Comparison of ENCODE assay signal across 10 cellular contexts in genomic region chr11:116192509-116193206, GRCh38.
A peak's percentile ranks its signal among the peaks of the same experiment; 100 is the strongest.
DNase-seq lines count a peak whose midpoint lies in the region; ATAC-seq, FAIRE-seq and TF ChIP-seq lines count a peak whose summit lies in the region.
"Had no signal": no experiment of that assay in that cellular context is flagged by ENCODE, and none has a peak within 500 bp of the region (broad histone marks: within the 10 kb centered on the region; RNA-seq: fewer than 3 reads in every experiment).

No MANE protein-coding gene starts in this region.

- peaks cover 50% of the 10 kb centered on the region for H3K27me3 Mint-ChIP-seq in H9 (ENCODE audit: low read depth)
- peaks cover 11 to 33% of the 10 kb centered on the region in 2 donors for H3K27me3 Mint-ChIP-seq in CD4-positive, alpha-beta memory T cell

- no peak overlapping the region for H4K8ac ChIP-seq in H9 (replicated peaks; ENCODE audit: insufficient read length, low read depth, low read length)

- POLR2A ChIA-PET in CD4-positive, alpha-beta memory T cell (lab: Charles Lee; ENCODE audit: partially characterized antibody): no interaction called here

- TF ChIP-seq POLR2A in GM12891 (IDR thresholded peaks at IDR 0.05; ENCODE audit: low read depth, low read length): no peak

- no peaks in the 10 kb centered on the region for H3K9me3 ChIP-seq in H9 (ENCODE audit: control insufficient read depth, low read depth, low read length)
- no peaks in the 10 kb centered on the region for H3K9me3 ChIP-seq in left lung
- H3K9me3 ChIP-seq in smooth muscle cell (replicated peaks; ENCODE audit: low read depth): no peaks in the 10 kb centered on the region
- H3K9me3 ChIP-seq in CD4-positive, alpha-beta memory T cell (ENCODE audit: control insufficient read depth in 1 of 2, low read length in 2 of 2): no peaks in the 10 kb centered on the region

- no peak overlapping the region for H2BK120ac ChIP-seq in H9 (ENCODE audit: low read depth, low read length, poor library complexity, severe bottlenecking)

- in situ Hi-C loops in astrocyte of the spinal cord (cut with HindIII; ENCODE audit: low sequenced_read_pairs): no loop called here

- TF ChIP-seq CTCF in H9 (conservative IDR thresholded peaks at IDR 0.05) (no peak), astrocyte of the spinal cord (IDR thresholded peaks at IDR 0.05; ENCODE audit: low read depth, low read length) (no peak), left lung (IDR thresholded peaks at IDR 0.05) (no peak), smooth muscle cell (IDR thresholded peaks at IDR 0.05; ENCODE audit: borderline replicate concordance, insufficient read depth, poor library complexity, severe bottlenecking) (no peak)

- H3F3A ChIP-seq in smooth muscle cell (ENCODE audit: low read depth): peaks cover 7% of the 10 kb centered on the region

- no peak overlapping the region for H3K27ac Mint-ChIP-seq in H9
- no peak overlapping the region for H3K27ac Mint-ChIP-seq in CD4-positive, alpha-beta memory T cell
- H3K27ac Mint-ChIP-seq: activated T-helper 2 cell treated with anti-CD3 and anti-CD28 coated beads, Interferon-gamma antibody, Interleukin-2, Interleukin-4, amounts not matched to agents 10 μg/mL and 5 μg/mL and 100 μg/mL, durations not matched to agents 14 hours and 24 hours and 36 hours; T-helper 2 cell treated with Interferon-gamma antibody and Interleukin-4, amounts not matched to agents 5 μg/mL and 100 μg/mL, for 36 hours had no signal

- no peaks in the 10 kb centered on the region for H3K36me3 Mint-ChIP-seq in H9 (ENCODE audit: insufficient read depth in 1 of 3, low read depth in 3 of 3)
- H3K36me3 Mint-ChIP-seq in CD4-positive, alpha-beta memory T cell: no peaks in the 10 kb centered on the region

- H3K14ac ChIP-seq in H9 (ENCODE audit: insufficient read depth, low read length): peak overlapping the region; percentile 31

- peak overlapping the region; percentile 21 for H3K18ac ChIP-seq in H9 (ENCODE audit: insufficient read length, low read depth, low read length)

- no peak overlapping the region for H2BK20ac ChIP-seq in H9 (ENCODE audit: low read depth, low read length, poor library complexity, severe bottlenecking)

- no peak for FAIRE-seq in GM12891 (lab: Jason Lieb, UNC)

- H3K23ac ChIP-seq in H9 (ENCODE audit: insufficient read length, low read depth, low read length): no peak overlapping the region

- CTCF ChIA-PET in CD4-positive, alpha-beta memory T cell (lab: Charles Lee; ENCODE audit: partially characterized antibody): no interaction called here

- H3T11ph ChIP-seq in H9 (ENCODE audit: low read length): no peak overlapping the region

- no peak overlapping the region for H2BK12ac ChIP-seq in H9 (ENCODE audit: insufficient read length, low read depth, low read length)

- H3K4ac ChIP-seq in H9 (ENCODE audit: low read depth, low read length): no peak overlapping the region

- no CpG with 5 or more reads among the region's 12 CpGs for whole genome bisulfite sequencing in H9 (ENCODE audit: extremely low coverage, insufficient read length, low lambda C conversion rate)
- WGBS in smooth muscle cell (ENCODE audit: low lambda C conversion rate): 34% methylated on average over 12 of the region's 12 CpGs

- H3K4me3 ChIP-seq in astrocyte of the spinal cord (ENCODE audit: low read depth, low read length): peak overlapping the region; percentile 46
- peak overlapping the region; percentile 35 to 38 for H3K4me3 ChIP-seq in left lung
- H3K4me3 ChIP-seq in smooth muscle cell: peak overlapping the region; percentile 56
- H3K4me3 ChIP-seq in CD4-positive, alpha-beta memory T cell (ENCODE audit: low read length in 2 of 2): no peak overlapping the region

- peak overlapping the region; percentile 66 to 82 for H3K4me3 Mint-ChIP-seq in H9
- H3K4me3 Mint-ChIP-seq in CD4-positive, alpha-beta memory T cell: peak overlapping the region in 1 of 8 donors; percentile 25
- H3K4me3 Mint-ChIP-seq: T-helper 2 cell treated with Interferon-gamma antibody and Interleukin-4, amounts not matched to agents 5 μg/mL and 100 μg/mL, for 36 hours had no signal

- H3K9me3 Mint-ChIP-seq in H9: no peaks in the 10 kb centered on the region
- peaks cover 0 to 3% (median 0%) of the 10 kb centered on the region in 8 donors for H3K9me3 Mint-ChIP-seq in CD4-positive, alpha-beta memory T cell
- H3K9me3 Mint-ChIP-seq: activated T-helper 2 cell treated with anti-CD3 and anti-CD28 coated beads, Interferon-gamma antibody, Interleukin-2, Interleukin-4, amounts not matched to agents 10 μg/mL and 5 μg/mL and 100 μg/mL, durations not matched to agents 14 hours and 24 hours and 36 hours; T-helper 2 cell treated with Interferon-gamma antibody and Interleukin-4, amounts not matched to agents 5 μg/mL and 100 μg/mL, for 36 hours had no signal

- H3K56ac ChIP-seq in H9 (ENCODE audit: insufficient read length, low read depth, low read length): no peak overlapping the region

- H3K4me2 ChIP-seq in H9 (ENCODE audit: insufficient read depth, insufficient read length, low read length): peak overlapping the region; percentile 82
- H3K4me2 ChIP-seq in smooth muscle cell: peak overlapping the region; percentile 86

- ATAC-seq in left lung (peak; percentile 28), HG03045 (IDR thresholded peaks at IDR 0.05; ENCODE audit: unreplicated experiment) (no peak)

- H4K20me1 ChIP-seq in H9 (ENCODE audit: control insufficient read depth, insufficient read depth, insufficient read length) (no peaks in the 10 kb centered on the region), smooth muscle cell (ENCODE audit: low read depth) (no peaks in the 10 kb centered on the region)

- H4K5ac ChIP-seq in H9 (ENCODE audit: insufficient read length, low read depth, low read length): no peak overlapping the region

- no peaks in the 10 kb centered on the region for H3K79me2 ChIP-seq in H9 (ENCODE audit: insufficient read depth, low read length)
- H3K79me2 ChIP-seq in smooth muscle cell (ENCODE audit: low read depth): no peaks in the 10 kb centered on the region

- DNase-seq in H9 (no peak), astrocyte of the spinal cord (ENCODE audit: low read depth, low spot score) (no peak), left lung (no peak), smooth muscle cell (lab: John Stamatoyannopoulos, UW; ENCODE audit: unreplicated experiment) (no peak), GM12891 (ENCODE audit: insufficient read length, low spot score) (no peak)
- no peak for DNase-seq in CD4-positive, alpha-beta memory T cell
- DNase-seq: NCI-H226 had no signal

- no peak overlapping the region for H4K91ac ChIP-seq in H9 (ENCODE audit: insufficient read length, low read depth, low read length)

- H3K4me1 ChIP-seq in H9 (ENCODE audit: insufficient read depth, low read length) (peaks cover 13% of the 10 kb centered on the region; the same call in 1 of the 2 replicates), left lung (no peaks in the 10 kb centered on the region), smooth muscle cell (ENCODE audit: low read depth) (peaks cover 16% of the 10 kb centered on the region)
- H3K4me1 ChIP-seq in CD4-positive, alpha-beta memory T cell (ENCODE audit: insufficient read depth, low read length): no peaks in the 10 kb centered on the region

- H2BK5ac ChIP-seq in H9 (ENCODE audit: insufficient read length, low read length): no peak overlapping the region

- no peaks in the 10 kb centered on the region for H3K79me1 ChIP-seq in H9 (ENCODE audit: insufficient read depth, low read depth, low read length, poor library complexity, severe bottlenecking)

- H3K36me3 ChIP-seq in left lung (no peaks in the 10 kb centered on the region), smooth muscle cell (ENCODE audit: low read depth) (no peaks in the 10 kb centered on the region)
- H3K36me3 ChIP-seq in CD4-positive, alpha-beta memory T cell (ENCODE audit: insufficient read depth, low read length): no peaks in the 10 kb centered on the region

- H3K4me1 Mint-ChIP-seq in H9: peaks cover 33 to 42% of the 10 kb centered on the region in 2 experiments
- peaks cover 0 to 4% (median 2%) of the 10 kb centered on the region in 4 donors for H3K4me1 Mint-ChIP-seq in CD4-positive, alpha-beta memory T cell

- H2AK5ac ChIP-seq in H9 (ENCODE audit: insufficient read length, low read length): no peak overlapping the region

- H3K27me3 ChIP-seq in H9 (ENCODE audit: insufficient read depth, low read length): no peaks in the 10 kb centered on the region; the same call in 1 of the 2 replicates
- H3K27me3 ChIP-seq in left lung: peaks cover 0 to 30% of the 10 kb centered on the region in 2 donors
- H3K27me3 ChIP-seq in smooth muscle cell (ENCODE audit: low read depth): no peaks in the 10 kb centered on the region
- no peaks in the 10 kb centered on the region for H3K27me3 ChIP-seq in CD4-positive, alpha-beta memory T cell (ENCODE audit: insufficient read depth, low read length)

- H2AFZ ChIP-seq in H9 (ENCODE audit: low read length) (no peak overlapping the region), smooth muscle cell (ENCODE audit: low read depth) (no peak overlapping the region)

- no peak overlapping the region for H2BK15ac ChIP-seq in H9 (ENCODE audit: low read depth, low read length)

- intact Hi-C loops in left lung (cut with DNase I): no loop called here
- intact Hi-C loops in CD4-positive, alpha-beta memory T cell (cut with micrococcal nuclease): no loop called here

- H3K27ac ChIP-seq in H9 (ENCODE audit: insufficient read length, low read depth, low read length) (no peak overlapping the region), left lung (peak overlapping the region; percentile 74 to 86), smooth muscle cell (ENCODE audit: low read depth) (no peak overlapping the region)
- no peak overlapping the region for H3K27ac ChIP-seq in CD4-positive, alpha-beta memory T cell (ENCODE audit: low read depth, low read length)

- H3K9ac ChIP-seq in H9 (ENCODE audit: extremely low read depth, insufficient read length, low read length) (no peak overlapping the region), smooth muscle cell (ENCODE audit: low read depth) (no peak overlapping the region)

- H3K23me2 ChIP-seq in H9 (ENCODE audit: insufficient read length, low read depth, low read length, poor library complexity, severe bottlenecking): peaks cover 12% of the 10 kb centered on the region

TF ChIP-seq in GM12891, 5 proteins besides CTCF, POLR2A, EP300 and RAD21:
- TF ChIP-seq SPI1 (IDR thresholded peaks at IDR 0.05; ENCODE audit: low read depth, low read length) (no peak), PAX5 (IDR thresholded peaks at IDR 0.05; ENCODE audit: insufficient read depth, low read length, severe bottlenecking) (no peak), TAF1 (IDR thresholded peaks at IDR 0.05; ENCODE audit: low read depth, low read length) (no peak), POU2F2 (IDR thresholded peaks at IDR 0.05; ENCODE audit: low read depth, low read length) (no peak), POLR2AphosphoS5 (IDR thresholded peaks at IDR 0.05; ENCODE audit: low read depth, low read length) (no peak)

Comparison
In these comparisons a context has a peak if more than half of its experiments do, and no peak if none do; other contexts are left out.
1. H3K27ac ChIP-seq: peak in left lung (2 of 2); none in H9 (single experiment), smooth muscle cell (single experiment) and CD4-positive, alpha-beta memory T cell (single experiment).
2. H3K4me3 ChIP-seq: peak in astrocyte of the spinal cord (single experiment), left lung (2 of 2) and smooth muscle cell (single experiment); none in CD4-positive, alpha-beta memory T cell (0 of 2).